Comparison of ENCODE assay signal across 24 cellular contexts in the genomic region with DNA sequence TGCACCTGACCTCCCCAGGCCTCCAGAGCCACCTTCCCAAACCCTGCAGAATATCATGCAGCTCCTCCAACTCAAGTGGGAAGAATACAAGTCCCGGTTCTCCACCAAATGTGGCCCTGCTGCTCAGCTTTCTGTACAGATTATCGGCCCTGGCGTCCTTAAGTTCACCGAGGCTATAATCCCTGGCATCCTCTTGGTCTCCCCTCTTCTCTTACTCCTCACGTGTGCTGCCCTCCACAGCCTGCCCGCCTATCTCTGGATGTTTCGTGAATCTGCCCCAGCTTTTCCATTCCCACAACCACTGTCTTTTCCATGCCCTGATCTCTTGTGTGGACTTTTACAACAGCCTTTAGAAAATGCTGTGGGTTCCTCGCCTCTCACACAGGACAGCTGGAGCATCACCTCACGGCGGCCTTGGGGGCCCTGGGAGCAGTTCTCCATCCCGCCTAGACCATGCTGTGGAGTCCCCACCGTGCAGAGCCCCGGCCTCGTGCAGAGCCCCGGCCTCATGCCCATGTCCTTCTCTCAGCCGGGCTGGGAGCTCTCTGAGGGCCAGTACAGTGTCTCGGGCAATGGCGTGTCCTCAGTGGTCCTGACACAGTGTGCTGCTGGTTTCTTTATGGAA.
"Had no signal": no experiment of that assay in that cellular context is flagged by ENCODE, and none has a peak within 500 bp of the region (broad histone marks: within the 10 kb centered on the region; RNA-seq: fewer than 3 reads in every experiment).

No MANE protein-coding gene starts in this region.

- H3K4me1 ChIP-seq: SJCRH30 had no signal

- H3K36me3 ChIP-seq: MG63, SJCRH30 had no signal

- DNase-seq: IMR-90; Karpas-422; KG1; MG63; NCI-H1092 treated with DMSO at 0.1 percent for 48 hours; NCI-H1436; NCI-H187; NCI-H2029; NCI-H2081 treated with DMSO at 0.1 percent for 48 hours; NCI-H2171; NCI-H226; NCI-H446; NCI-H510A; NCI-H524 treated with DMSO at 0.1 percent for 48 hours; NCI-H69; NCI-H774; NK-92 treated with Interleukin-12 subunit alpha and Interleukin-12 subunit beta, amount 100 ng/mL, for 24 hours; PC-3; SHP77 treated with DMSO at 0.1 percent for 48 hours; SJCRH30 had no signal

- H3K27ac ChIP-seq: RWPE1, SJCRH30 had no signal

- ATAC-seq: HepG2, Panc1, PC-3, SK-N-SH treated with all-trans-retinoic acid at 6 μM for 48 hours had no signal

- H3K4me3 ChIP-seq: MG63, SJCRH30 had no signal

- H3K9me3 ChIP-seq: MG63, SJCRH30 had no signal
